2 cellular contexts compared by ENCODE assay signal in the genomic region with DNA sequence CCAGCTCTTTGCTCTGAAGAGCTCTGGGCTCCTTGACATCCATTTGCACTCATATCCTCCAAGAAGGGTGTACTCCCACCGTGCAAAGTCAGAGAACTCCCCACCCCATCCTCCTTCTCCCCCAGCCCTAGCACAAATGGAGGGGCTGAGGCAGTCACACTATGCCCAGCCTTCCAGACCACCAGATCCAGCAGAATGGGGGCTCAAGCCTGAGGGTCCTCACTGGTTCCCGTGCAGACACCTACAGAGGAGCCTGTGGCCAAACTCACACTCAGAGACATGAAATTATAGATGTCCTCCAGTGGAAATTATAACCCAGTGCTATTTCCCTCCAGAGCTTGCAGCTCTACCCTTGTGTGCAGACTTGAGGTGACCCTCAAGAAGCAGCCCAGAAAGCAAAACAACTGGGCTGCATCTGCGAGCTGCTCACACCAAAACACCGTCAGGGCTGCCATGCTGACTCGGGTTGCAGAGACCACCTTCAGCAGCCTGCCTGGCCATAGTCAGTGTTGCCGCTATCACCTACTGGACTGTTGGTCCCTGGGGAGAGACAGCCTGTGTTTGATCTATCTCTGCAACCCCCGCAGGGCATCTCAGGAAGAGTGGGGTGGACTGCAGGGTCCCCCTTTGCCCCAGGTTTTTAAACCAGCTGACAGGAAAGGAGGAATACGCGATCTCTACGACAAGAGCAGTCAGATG.
TF ChIP-seq lines count a peak whose summit lies in the region.

No MANE protein-coding gene starts in this region.

TF ChIP-seq in SK-N-SH, 30 proteins besides CTCF, POLR2A, EP300 and RAD21 (continued from another document):
- TF ChIP-seq YY1 (IDR thresholded peaks at IDR 0.05; ENCODE audit: low read depth) (no peak), RFX5 (IDR thresholded peaks at IDR 0.05; ENCODE audit: low read length) (no peak), JUND (IDR thresholded peaks at IDR 0.05) (no peak), TCF12 (IDR thresholded peaks at IDR 0.05) (no peak), EZH2phosphoT487 (IDR thresholded peaks at IDR 0.05; ENCODE audit: borderline replicate concordance, low read depth) (no peak), RXRA (IDR thresholded peaks at IDR 0.05; ENCODE audit: borderline replicate concordance, low read depth) (no peak), NRF1 (IDR thresholded peaks at IDR 0.05; ENCODE audit: low read depth, low read length) (no peak), PBX3 (IDR thresholded peaks at IDR 0.05) (no peak)
TF ChIP-seq in SK-N-SH: peak in this region for 0.

TF ChIP-seq in SK-N-SH treated with all-trans-retinoic acid at 6 μM for 48 hours, 23 proteins besides CTCF, POLR2A, EP300 and RAD21 (continued from another document):
- TF ChIP-seq, protein P1, sequence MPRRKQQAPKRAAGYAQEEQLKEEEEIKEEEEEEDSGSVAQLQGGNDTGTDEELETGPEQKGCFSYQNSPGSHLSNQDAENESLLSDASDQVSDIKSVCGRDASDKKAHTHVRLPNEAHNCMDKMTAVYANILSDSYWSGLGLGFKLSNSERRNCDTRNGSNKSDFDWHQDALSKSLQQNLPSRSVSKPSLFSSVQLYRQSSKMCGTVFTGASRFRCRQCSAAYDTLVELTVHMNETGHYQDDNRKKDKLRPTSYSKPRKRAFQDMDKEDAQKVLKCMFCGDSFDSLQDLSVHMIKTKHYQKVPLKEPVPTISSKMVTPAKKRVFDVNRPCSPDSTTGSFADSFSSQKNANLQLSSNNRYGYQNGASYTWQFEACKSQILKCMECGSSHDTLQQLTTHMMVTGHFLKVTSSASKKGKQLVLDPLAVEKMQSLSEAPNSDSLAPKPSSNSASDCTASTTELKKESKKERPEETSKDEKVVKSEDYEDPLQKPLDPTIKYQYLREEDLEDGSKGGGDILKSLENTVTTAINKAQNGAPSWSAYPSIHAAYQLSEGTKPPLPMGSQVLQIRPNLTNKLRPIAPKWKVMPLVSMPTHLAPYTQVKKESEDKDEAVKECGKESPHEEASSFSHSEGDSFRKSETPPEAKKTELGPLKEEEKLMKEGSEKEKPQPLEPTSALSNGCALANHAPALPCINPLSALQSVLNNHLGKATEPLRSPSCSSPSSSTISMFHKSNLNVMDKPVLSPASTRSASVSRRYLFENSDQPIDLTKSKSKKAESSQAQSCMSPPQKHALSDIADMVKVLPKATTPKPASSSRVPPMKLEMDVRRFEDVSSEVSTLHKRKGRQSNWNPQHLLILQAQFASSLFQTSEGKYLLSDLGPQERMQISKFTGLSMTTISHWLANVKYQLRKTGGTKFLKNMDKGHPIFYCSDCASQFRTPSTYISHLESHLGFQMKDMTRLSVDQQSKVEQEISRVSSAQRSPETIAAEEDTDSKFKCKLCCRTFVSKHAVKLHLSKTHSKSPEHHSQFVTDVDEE (CRISPR knock-in tag; IDR thresholded peaks at IDR 0.05) = no peak
- TF ChIP-seq ARNTL (CRISPR knock-in tag; IDR thresholded peaks at IDR 0.05; ENCODE audit: borderline replicate concordance, low read depth) (no peak), CSDC2 (CRISPR knock-in tag; IDR thresholded peaks at IDR 0.05) (no peak), CSRNP3 (CRISPR knock-in tag; IDR thresholded peaks at IDR 0.05) (no peak), ZC3H10 (CRISPR knock-in tag; IDR thresholded peaks at IDR 0.05) (no peak), ZFP30 (CRISPR knock-in tag; IDR thresholded peaks at IDR 0.05) (no peak)
- TF ChIP-seq, protein P2, sequence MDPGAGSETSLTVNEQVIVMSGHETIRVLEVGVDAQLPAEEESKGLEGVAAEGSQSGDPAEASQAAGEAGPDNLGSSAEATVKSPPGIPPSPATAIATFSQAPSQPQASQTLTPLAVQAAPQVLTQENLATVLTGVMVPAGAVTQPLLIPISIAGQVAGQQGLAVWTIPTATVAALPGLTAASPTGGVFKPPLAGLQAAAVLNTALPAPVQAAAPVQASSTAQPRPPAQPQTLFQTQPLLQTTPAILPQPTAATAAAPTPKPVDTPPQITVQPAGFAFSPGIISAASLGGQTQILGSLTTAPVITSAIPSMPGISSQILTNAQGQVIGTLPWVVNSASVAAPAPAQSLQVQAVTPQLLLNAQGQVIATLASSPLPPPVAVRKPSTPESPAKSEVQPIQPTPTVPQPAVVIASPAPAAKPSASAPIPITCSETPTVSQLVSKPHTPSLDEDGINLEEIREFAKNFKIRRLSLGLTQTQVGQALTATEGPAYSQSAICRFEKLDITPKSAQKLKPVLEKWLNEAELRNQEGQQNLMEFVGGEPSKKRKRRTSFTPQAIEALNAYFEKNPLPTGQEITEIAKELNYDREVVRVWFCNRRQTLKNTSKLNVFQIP (CRISPR knock-in tag; IDR thresholded peaks at IDR 0.05; ENCODE audit: borderline replicate concordance, low read depth) = no peak
